Comparison of ENCODE assay signal across 8 cellular contexts in the genomic region with DNA sequence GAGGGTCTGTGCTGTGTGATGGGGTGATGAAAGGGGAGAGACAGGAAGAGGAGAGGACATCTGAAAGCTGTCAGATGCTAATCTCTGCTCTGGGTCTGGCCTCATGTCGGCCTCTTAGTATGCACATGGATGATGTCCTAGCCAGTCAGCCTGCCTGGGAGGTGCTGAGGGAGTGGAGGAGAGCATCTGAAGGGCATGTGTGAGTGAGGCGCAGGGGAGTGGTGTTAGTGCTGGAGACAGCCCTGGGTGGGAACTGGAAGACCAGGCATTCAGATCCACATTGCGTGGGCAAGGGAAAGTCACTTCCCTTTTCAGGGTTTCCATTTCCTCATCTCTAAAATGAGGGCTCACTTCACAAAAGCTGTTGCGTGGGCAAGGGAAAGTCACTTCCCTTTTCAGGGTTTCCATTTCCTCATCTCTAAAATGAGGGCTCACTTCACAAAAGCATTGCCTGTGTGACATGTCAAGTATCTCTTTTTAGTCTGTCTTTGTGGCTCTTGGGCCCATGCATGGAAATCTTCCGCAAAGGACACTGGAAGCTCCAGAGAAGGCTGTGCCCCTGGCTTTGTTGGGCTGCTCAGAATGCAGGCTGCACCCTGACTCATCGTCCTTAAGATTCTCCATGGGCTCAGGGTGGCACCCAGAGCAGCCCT. TPM values are rescaled to one million over a fixed set of nuclear protein-coding genes. Genes with fewer than 3 reads are reported as not detected.
DNase-seq lines count a peak whose midpoint lies in the region; ATAC-seq and TF ChIP-seq lines count a peak whose summit lies in the region.

No MANE protein-coding gene starts in this region.

- POLR2A ChIA-PET in HEK293T (lab: Yijun Ruan, JAX) = no interaction called here

- DNase-seq in GF-D8 (lab: John Stamatoyannopoulos, UW) = peak; percentile 77
- peak; percentile 83 for DNase-seq in NOMO-1 treated with dmso at 0.1 percent for 144 hours (lab: John Stamatoyannopoulos, UW; ENCODE audit: unreplicated experiment)
- no peak for DNase-seq in left lobe of liver (ENCODE audit: low spot score)
- DNase-seq in SW 1271 (lab: John Stamatoyannopoulos, UW) = no peak
- no peak for DNase-seq in NCI-H146 treated with DMSO at 0.1 percent for 48 hours (lab: John Stamatoyannopoulos, UW; ENCODE audit: unreplicated experiment)
- no peak for DNase-seq in NCI-H774 (lab: John Stamatoyannopoulos, UW)
- DNase-seq in HEK293T (ENCODE audit: extremely low spot score) = no peak

- peak; percentile 71 for ATAC-seq in GM21576 (IDR thresholded peaks at IDR 0.05; ENCODE audit: unreplicated experiment)
- ATAC-seq in left lobe of liver = peak; percentile 65

- CTCF ChIA-PET in HEK293T (lab: Yijun Ruan, JAX) = no interaction called here

TF ChIP-seq in HEK293T, 16 proteins besides CTCF, POLR2A, EP300 and RAD21:
- TF ChIP-seq NFRKB (IDR thresholded peaks at IDR 0.05) = no peak
- no peak for TF ChIP-seq CTBP1 (IDR thresholded peaks at IDR 0.05; ENCODE audit: borderline replicate concordance)
- TF ChIP-seq FOXM1 (IDR thresholded peaks at IDR 0.05; ENCODE audit: borderline replicate concordance) = no peak
- TF ChIP-seq SP1 (IDR thresholded peaks at IDR 0.05) = no peak
- no peak for TF ChIP-seq LEF1 (IDR thresholded peaks at IDR 0.05; ENCODE audit: borderline replicate concordance)
- no peak for TF ChIP-seq ARNT (IDR thresholded peaks at IDR 0.05)
- TF ChIP-seq L3MBTL2 (conservative IDR thresholded peaks at IDR 0.05) = no peak
- TF ChIP-seq FOXK2 (IDR thresholded peaks at IDR 0.05) = no peak
- TF ChIP-seq ELF4 (IDR thresholded peaks at IDR 0.05) = no peak
- no peak for TF ChIP-seq TARDBP (IDR thresholded peaks at IDR 0.05)
- TF ChIP-seq FOXA1 (IDR thresholded peaks at IDR 0.05) = no peak
- no peak for TF ChIP-seq BHLHE40 (IDR thresholded peaks at IDR 0.05; ENCODE audit: borderline replicate concordance)
- no peak for TF ChIP-seq HDGF (IDR thresholded peaks at IDR 0.05; ENCODE audit: borderline replicate concordance)
- no peak for TF ChIP-seq SUZ12 (IDR thresholded peaks at IDR 0.05)
- TF ChIP-seq, protein P1, sequence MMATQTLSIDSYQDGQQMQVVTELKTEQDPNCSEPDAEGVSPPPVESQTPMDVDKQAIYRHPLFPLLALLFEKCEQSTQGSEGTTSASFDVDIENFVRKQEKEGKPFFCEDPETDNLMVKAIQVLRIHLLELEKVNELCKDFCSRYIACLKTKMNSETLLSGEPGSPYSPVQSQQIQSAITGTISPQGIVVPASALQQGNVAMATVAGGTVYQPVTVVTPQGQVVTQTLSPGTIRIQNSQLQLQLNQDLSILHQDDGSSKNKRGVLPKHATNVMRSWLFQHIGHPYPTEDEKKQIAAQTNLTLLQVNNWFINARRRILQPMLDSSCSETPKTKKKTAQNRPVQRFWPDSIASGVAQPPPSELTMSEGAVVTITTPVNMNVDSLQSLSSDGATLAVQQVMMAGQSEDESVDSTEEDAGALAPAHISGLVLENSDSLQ (IDR thresholded peaks at IDR 0.05) = no peak
- no peak for TF ChIP-seq ZNF384 (IDR thresholded peaks at IDR 0.05)

RNA-seq across cellular contexts. Expression of a gene that starts 10.1 kb away (rescaled TPM):
- total RNA-seq in left lobe of liver = 0.73 TPM

Comparison
In these comparisons a context has a peak if more than half of its experiments do, and no peak if none do; other contexts are left out.
1. DNase-seq: peak in GF-D8 (single experiment) and NOMO-1 treated with dmso at 0.1 percent for 144 hours (single experiment); none in left lobe of liver (single experiment), SW 1271 (0 of 2), NCI-H146 treated with DMSO at 0.1 percent for 48 hours (single experiment), NCI-H774 (single experiment) and HEK293T (single experiment).